29 cellular contexts compared by ENCODE assay signal in genomic region chr4:108417923-108418322, GRCh38.
DNase-seq lines count a peak whose midpoint lies in the region; ATAC-seq and TF ChIP-seq lines count a peak whose summit lies in the region.
"Had no signal": no experiment of that assay in that cellular context is flagged by ENCODE, and none has a peak within 500 bp of the region (broad histone marks: within the 10 kb centered on the region; RNA-seq: fewer than 3 reads in every experiment).

No MANE protein-coding gene starts in this region.

- no peaks in the 10 kb centered on the region for H3K27me3 ChIP-seq in esophagus muscularis mucosa
- H3K27me3 ChIP-seq: thyroid gland had no signal

- no peaks in the 10 kb centered on the region for H3K4me1 ChIP-seq in esophagus muscularis mucosa
- H3K4me1 ChIP-seq: left ventricle myocardium inferior, thyroid gland had no signal

- peaks cover 16% of the 10 kb centered on the region for H3K27me3 Mint-ChIP-seq in activated CD4-positive, alpha-beta T cell treated with anti-CD3 and anti-CD28 coated beads, Interleukin-2, amount 10 ng/mL, durations not matched to agents 24 days and 14 days
- H3K27me3 Mint-ChIP-seq in activated CD8-positive, alpha-beta T cell treated with anti-CD3 and anti-CD28 coated beads, Interleukin-2, amount 10 ng/mL, durations not matched to agents 7 days and 5 days (ENCODE audit: low read depth): peaks cover 2% of the 10 kb centered on the region
- H3K27me3 Mint-ChIP-seq: activated CD4-positive, alpha-beta memory T cell treated with anti-CD3 and anti-CD28 coated beads for 36 hours; activated naive CD4-positive, alpha-beta T cell treated with anti-CD3 and anti-CD28 coated beads, Interleukin-2, amount 50 U/mL, for 24 hours; activated T-helper 17 cell treated with anti-CD3 and anti-CD28 coated beads, Interleukin-2, amount 50 U/mL, for 72 hours; stimulated activated naive CD8-positive, alpha-beta T cell treated with anti-CD3 and anti-CD28 coated beads, Interleukin-15, amount 100 ng/mL, for 72 hours had no signal

- POLR2A ChIA-PET in activated CD8-positive, alpha-beta T cell treated with anti-CD3 and anti-CD28 coated beads, Interleukin-2, amount 10 ng/mL, durations not matched to agents 7 days and 5 days (lab: Charles Lee): no interaction called here

- TF ChIP-seq CTCF in esophagus muscularis mucosa (IDR thresholded peaks at IDR 0.05): no peak

- TF ChIP-seq POLR2A in esophagus muscularis mucosa (IDR thresholded peaks at IDR 0.05; ENCODE audit: low read depth): no peak

- intact Hi-C loops in activated CD4-positive, alpha-beta T cell treated with anti-CD3 and anti-CD28 coated beads, Interleukin-2, amount 10 ng/mL, durations not matched to agents 24 days and 14 days (cut with micrococcal nuclease): no loop called here
- intact Hi-C loops in esophagus muscularis mucosa (cut with DNase I): no loop called here

- no peak overlapping the region for H3K27ac Mint-ChIP-seq in activated CD4-positive, alpha-beta T cell treated with anti-CD3 and anti-CD28 coated beads, Interleukin-2, amount 10 ng/mL, durations not matched to agents 24 days and 14 days
- no peak overlapping the region for H3K27ac Mint-ChIP-seq in activated CD8-positive, alpha-beta T cell treated with anti-CD3 and anti-CD28 coated beads, Interleukin-2, amount 10 ng/mL, durations not matched to agents 7 days and 5 days
- H3K27ac Mint-ChIP-seq: activated CD4-positive, alpha-beta memory T cell treated with anti-CD3 and anti-CD28 coated beads for 36 hours; activated naive CD4-positive, alpha-beta T cell treated with anti-CD3 and anti-CD28 coated beads, Interleukin-2, amount 50 U/mL, for 24 hours; activated T-helper 17 cell treated with anti-CD3 and anti-CD28 coated beads, Interleukin-2, amount 50 U/mL, for 72 hours; CD8-positive, alpha-beta T cell; stimulated activated naive CD8-positive, alpha-beta T cell treated with anti-CD3 and anti-CD28 coated beads, Interleukin-15, amount 100 ng/mL, for 72 hours had no signal

- no peak overlapping the region for H3K4me3 ChIP-seq in esophagus muscularis mucosa
- H3K4me3 ChIP-seq: left ventricle myocardium inferior, skin epidermis, thyroid gland had no signal

- DNase-seq in activated CD4-positive, alpha-beta T cell treated with anti-CD3 and anti-CD28 coated beads, Interleukin-2, amount 10 ng/mL, durations not matched to agents 24 days and 14 days: peak; percentile 48
- no peak for DNase-seq in activated CD4-positive, alpha-beta T cell treated with anti-CD3 and anti-CD28 coated beads, Interleukin-2, amount 50 U/mL, for 48 hours
- DNase-seq in UCSD-AML1 (lab: John Stamatoyannopoulos, UW; ENCODE audit: unreplicated experiment): peak; percentile 14
- DNase-seq in esophagus muscularis mucosa (ENCODE audit: extremely low spot score): peak; percentile 55
- no peak for DNase-seq in stimulated activated CD4-positive, alpha-beta T cell treated with anti-CD3 and anti-CD28 coated beads, Interleukin-4, amount 100 ng/mL, for 1 hour
- no peak for DNase-seq in NCI-H128 (lab: John Stamatoyannopoulos, UW; ENCODE audit: unreplicated experiment)
- no peak for DNase-seq in HCEC 1CT
- no peak for DNase-seq in activated CD8-positive, alpha-beta T cell treated with anti-CD3 and anti-CD28 coated beads, Interleukin-2, amount 10 ng/mL, durations not matched to agents 7 days and 5 days
- DNase-seq: 8988T; activated CD4-positive, alpha-beta memory T cell treated with anti-CD3 and anti-CD28 coated beads for 36 hours; activated CD4-positive, CD25-positive, alpha-beta regulatory T cell; activated CD8-positive, alpha-beta memory T cell treated with anti-CD3 and anti-CD28 coated beads, Interleukin-2, amount 50 U/mL, for 48 hours; AML-193; CD8-positive, alpha-beta T cell; KG1; left ventricle myocardium inferior; naive B cell; NCI-H1436 treated with DMSO at 0.1 percent for 48 hours; nucleus accumbens; PC-3; SHP77 treated with DMSO at 0.1 percent for 48 hours; stimulated activated CD8-positive, alpha-beta memory T cell treated with anti-CD3 and anti-CD28 coated beads, Interleukin-4, amount 100 ng/mL, for 48 hours; stimulated activated naive CD8-positive, alpha-beta T cell treated with anti-CD3 and anti-CD28 coated beads, Interleukin-15, amount 100 ng/mL, for 72 hours; SW 1271; T1000; thyroid gland had no signal

- H3K4me3 Mint-ChIP-seq in activated CD4-positive, alpha-beta T cell treated with anti-CD3 and anti-CD28 coated beads, Interleukin-2, amount 10 ng/mL, durations not matched to agents 24 days and 14 days: no peak overlapping the region
- no peak overlapping the region for H3K4me3 Mint-ChIP-seq in activated CD8-positive, alpha-beta T cell treated with anti-CD3 and anti-CD28 coated beads, Interleukin-2, amount 10 ng/mL, durations not matched to agents 7 days and 5 days
- H3K4me3 Mint-ChIP-seq: activated CD4-positive, alpha-beta memory T cell treated with anti-CD3 and anti-CD28 coated beads for 36 hours; activated naive CD4-positive, alpha-beta T cell treated with anti-CD3 and anti-CD28 coated beads, Interleukin-2, amount 50 U/mL, for 24 hours; activated T-helper 17 cell treated with anti-CD3 and anti-CD28 coated beads, Interleukin-2, amount 50 U/mL, for 72 hours; CD8-positive, alpha-beta T cell; stimulated activated naive CD8-positive, alpha-beta T cell treated with anti-CD3 and anti-CD28 coated beads, Interleukin-15, amount 100 ng/mL, for 72 hours had no signal

- WGBS in esophagus muscularis mucosa: 81% methylated on average over 1 of the region's 1 CpG

- no peaks in the 10 kb centered on the region for H3K36me3 ChIP-seq in esophagus muscularis mucosa
- H3K36me3 ChIP-seq: left ventricle myocardium inferior, thyroid gland had no signal

- H3K9me3 ChIP-seq in esophagus muscularis mucosa: no peaks in the 10 kb centered on the region
- H3K9me3 ChIP-seq: thyroid gland had no signal

- CTCF ChIA-PET in activated CD8-positive, alpha-beta T cell treated with anti-CD3 and anti-CD28 coated beads, Interleukin-2, amount 10 ng/mL, durations not matched to agents 7 days and 5 days (lab: Charles Lee): no interaction called here

- H3K9me3 Mint-ChIP-seq in activated CD4-positive, alpha-beta T cell treated with anti-CD3 and anti-CD28 coated beads, Interleukin-2, amount 10 ng/mL, durations not matched to agents 24 days and 14 days: peaks cover 25% of the 10 kb centered on the region
- peaks cover 12% of the 10 kb centered on the region for H3K9me3 Mint-ChIP-seq in activated CD8-positive, alpha-beta T cell treated with anti-CD3 and anti-CD28 coated beads, Interleukin-2, amount 10 ng/mL, durations not matched to agents 7 days and 5 days (ENCODE audit: insufficient read depth)
- H3K9me3 Mint-ChIP-seq: activated naive CD4-positive, alpha-beta T cell treated with anti-CD3 and anti-CD28 coated beads, Interleukin-2, amount 50 U/mL, for 24 hours had no signal

- no peak overlapping the region for H3K27ac ChIP-seq in esophagus muscularis mucosa (replicated peaks in 1 of 4)
- H3K27ac ChIP-seq: left ventricle myocardium inferior, skin epidermis, thyroid gland had no signal

- H3K36me3 Mint-ChIP-seq in activated CD4-positive, alpha-beta T cell treated with anti-CD3 and anti-CD28 coated beads, Interleukin-2, amount 10 ng/mL, durations not matched to agents 24 days and 14 days (ENCODE audit: low read depth): peaks cover 3% of the 10 kb centered on the region
- H3K36me3 Mint-ChIP-seq in activated CD8-positive, alpha-beta T cell treated with anti-CD3 and anti-CD28 coated beads, Interleukin-2, amount 10 ng/mL, durations not matched to agents 7 days and 5 days (ENCODE audit: low read depth): no peaks in the 10 kb centered on the region
- H3K36me3 Mint-ChIP-seq: activated CD4-positive, alpha-beta memory T cell treated with anti-CD3 and anti-CD28 coated beads for 36 hours; CD8-positive, alpha-beta T cell; naive B cell had no signal

- ATAC-seq in activated CD8-positive, alpha-beta T cell treated with anti-CD3 and anti-CD28 coated beads, Interleukin-2, amount 10 ng/mL, durations not matched to agents 7 days and 5 days: no peak
- ATAC-seq: activated T-helper 17 cell treated with anti-CD3 and anti-CD28 coated beads, Interleukin-2, amount 50 U/mL, for 72 hours; CD8-positive, alpha-beta T cell; PC-3; stimulated activated naive CD8-positive, alpha-beta T cell treated with anti-CD3 and anti-CD28 coated beads, Interleukin-15, amount 100 ng/mL, for 72 hours had no signal

- no peak for TF ChIP-seq EP300 in esophagus muscularis mucosa (IDR thresholded peaks at IDR 0.05)

- peaks cover 5% of the 10 kb centered on the region for H3K4me1 Mint-ChIP-seq in activated CD4-positive, alpha-beta T cell treated with anti-CD3 and anti-CD28 coated beads, Interleukin-2, amount 10 ng/mL, durations not matched to agents 24 days and 14 days
- H3K4me1 Mint-ChIP-seq in activated CD8-positive, alpha-beta T cell treated with anti-CD3 and anti-CD28 coated beads, Interleukin-2, amount 10 ng/mL, durations not matched to agents 7 days and 5 days (ENCODE audit: low read depth): peaks cover 9% of the 10 kb centered on the region
- H3K4me1 Mint-ChIP-seq: activated T-helper 17 cell treated with anti-CD3 and anti-CD28 coated beads, Interleukin-2, amount 50 U/mL, for 72 hours; naive B cell had no signal

Comparison
In these comparisons a context has a peak if more than half of its experiments do, and no peak if none do; other contexts are left out.
1. DNase-seq: peak in activated CD4-positive, alpha-beta T cell treated with anti-CD3 and anti-CD28 coated beads, Interleukin-2, amount 10 ng/mL, durations not matched to agents 24 days and 14 days (single experiment), UCSD-AML1 (single experiment) and esophagus muscularis mucosa (single experiment); none in activated CD4-positive, alpha-beta T cell treated with anti-CD3 and anti-CD28 coated beads, Interleukin-2, amount 50 U/mL, for 48 hours (0 of 2), stimulated activated CD4-positive, alpha-beta T cell treated with anti-CD3 and anti-CD28 coated beads, Interleukin-4, amount 100 ng/mL, for 1 hour (single experiment), NCI-H128 (single experiment), HCEC 1CT (single experiment) and activated CD8-positive, alpha-beta T cell treated with anti-CD3 and anti-CD28 coated beads, Interleukin-2, amount 10 ng/mL, durations not matched to agents 7 days and 5 days (single experiment).